In genomic region chr20:49892260-49893216, GRCh38 we compare ENCODE assay signal across 2 cellular contexts.
A peak's percentile ranks its signal among the peaks of the same experiment; 100 is the strongest.
TF ChIP-seq lines count a peak whose summit lies in the region.

No MANE protein-coding gene starts in this region.

TF ChIP-seq in HEK293, 187 proteins besides CTCF, POLR2A, EP300 and RAD21:
- TF ChIP-seq GLIS1 (tag by site-specific recombination; IDR thresholded peaks at IDR 0.05), result peak; percentile 20
- no peak for TF ChIP-seq ZNF548 (tag by site-specific recombination; IDR thresholded peaks at IDR 0.05)
- no peak for TF ChIP-seq ZNF792 (tag by site-specific recombination; IDR thresholded peaks at IDR 0.05)
TF ChIP-seq in HEK293: peak in this region for 1.

TF ChIP-seq in K562, 482 proteins besides CTCF, POLR2A, EP300 and RAD21:
- TF ChIP-seq ZNF274 (IDR thresholded peaks at IDR 0.05; ENCODE audit: borderline replicate concordance, low read depth, low read length) (no peak), SIX5 (IDR thresholded peaks at IDR 0.05; ENCODE audit: borderline replicate concordance in 1 of 2, insufficient read depth in 1 of 2, low read depth in 1 of 2, low read length in 2 of 2) (no peak), RBBP5 (IDR thresholded peaks at IDR 0.05; ENCODE audit: borderline replicate concordance, insufficient read depth, low read length, poor library complexity, severe bottlenecking) (peak; percentile 35), PKNOX1 (IDR thresholded peaks at IDR 0.05) (peak; percentile 29; the same call in 1 of the 2 replicates), POLR2G (IDR thresholded peaks at IDR 0.05; ENCODE audit: low read depth, low read length) (peak; percentile 46; the same call in 1 of the 2 replicates), ZNF592 (IDR thresholded peaks at IDR 0.05) (0 out of 2 replicates have a peak, but pooled peaks have one; percentile 35), L3MBTL2 (IDR thresholded peaks at IDR 0.05) (0 out of 2 replicates have a peak, but pooled peaks have one; percentile 19), HINFP (tag; conservative IDR thresholded peaks at IDR 0.05; ENCODE audit: low read depth) (no peak)
